In the genomic region with DNA sequence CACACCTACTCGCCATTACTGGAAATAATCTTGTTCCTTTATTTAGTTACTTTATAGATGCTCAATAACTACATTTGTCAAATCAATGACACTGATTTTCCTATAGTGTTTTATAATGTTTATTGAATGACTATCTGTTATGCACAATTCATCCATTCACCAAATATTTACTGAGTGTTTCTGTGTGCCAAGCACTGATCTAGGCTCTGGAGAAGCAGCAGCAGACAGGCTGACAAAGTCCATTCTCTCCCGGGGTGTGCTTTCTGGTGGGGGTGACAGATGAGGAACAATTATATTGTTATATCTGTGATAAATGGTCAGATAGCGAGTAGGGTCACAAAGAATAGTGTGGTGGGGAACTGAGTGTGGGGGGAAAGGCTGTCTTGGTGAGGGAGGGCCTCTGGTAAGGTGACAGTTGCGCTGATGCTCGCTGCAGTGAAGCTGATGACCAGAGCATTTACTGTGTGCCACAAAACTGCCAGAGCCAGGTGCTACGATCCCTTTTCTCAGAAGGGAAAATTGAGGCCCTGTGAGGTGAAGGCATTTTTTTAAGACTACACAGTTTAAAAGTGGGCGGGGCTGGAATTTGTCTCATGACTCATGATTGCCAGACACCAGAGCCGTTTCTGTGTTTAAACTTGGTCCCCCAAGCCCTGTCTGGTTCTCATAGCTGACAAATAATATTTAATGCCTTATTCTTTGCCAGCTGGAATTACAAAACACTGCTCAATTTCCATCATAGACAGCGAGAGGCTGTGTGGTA, we compare ENCODE assay signal across 8 cellular contexts. TPM values are rescaled to one million over a fixed set of nuclear protein-coding genes. Genes with fewer than 3 reads are reported as not detected.
DNase-seq lines count a peak whose midpoint lies in the region; ATAC-seq, FAIRE-seq and TF ChIP-seq lines count a peak whose summit lies in the region.

No MANE protein-coding gene starts in this region.

- BruUV-seq in PC-3 (replicated peaks; lab: Mats Ljungman, UMichigan), result no TSS peak

- H3K9me1 ChIP-seq in keratinocyte (ENCODE audit: control insufficient read depth, extremely low read depth, insufficient read depth, low read length), result peaks cover 4% of the 10 kb centered on the region

- H3K27me3 ChIP-seq in BLaER1 treated with 17β-estradiol and CSF1 and Interleukin-3, amounts not matched to agents 10 nM and 100 nM, result no peaks in the 10 kb centered on the region
- H3K27me3 ChIP-seq in PC-3 (ENCODE audit: low read length) (no peaks in the 10 kb centered on the region), keratinocyte (ENCODE audit: control insufficient read depth, extremely low read depth, insufficient read depth, low read length) (no peaks in the 10 kb centered on the region)

- peak overlapping the region in 3 of 10 experiments; percentile 39 to 60 (median 39); a peak in 4 of 20 replicates for H3K4me3 ChIP-seq in BLaER1 treated with 17β-estradiol and CSF1 and Interleukin-3, amounts not matched to agents 10 nM and 100 nM
- H3K4me3 ChIP-seq in PC-3 (ENCODE audit: low read length), result peak overlapping the region; percentile 5; the same call in 1 of the 2 replicates
- peak overlapping the region in 1 of 3 experiments; percentile 35 for H3K4me3 ChIP-seq in keratinocyte (ENCODE audit: control insufficient read depth in 2 of 3, extremely low read depth in 1 of 3, insufficient read depth in 2 of 3, low read depth in 1 of 3, low read length in 3 of 3)

- intact Hi-C loops in PC-3 (cut with micrococcal nuclease), result loop anchor here (2.0 kb wide), 1 partner anchor 55 kb away; no protein-coding TSS in a partner anchor

- no peaks in the 10 kb centered on the region for H3K9me2 ChIP-seq in PC-3 (replicated peaks; ENCODE audit: low read length)

- H3K4me1 ChIP-seq in BLaER1 treated with 17β-estradiol and CSF1 and Interleukin-3, amounts not matched to agents 10 nM and 100 nM, result peaks cover 44 to 69% (median 61%) of the 10 kb centered on the region in 10 experiments
- H3K4me1 ChIP-seq in PC-3 (ENCODE audit: insufficient read depth, low read length), result peaks cover 41% of the 10 kb centered on the region
- peaks cover 38% of the 10 kb centered on the region for H3K4me1 ChIP-seq in keratinocyte (ENCODE audit: control insufficient read depth, extremely low read depth, insufficient read depth, low read length)

- peak overlapping the region; percentile 71 to 90 (median 82) for H3K4me2 ChIP-seq in BLaER1 treated with 17β-estradiol and CSF1 and Interleukin-3, amounts not matched to agents 10 nM and 100 nM
- H3K4me2 ChIP-seq in PC-3 (ENCODE audit: low read length), result peak overlapping the region; percentile 75
- H3K4me2 ChIP-seq in keratinocyte (ENCODE audit: control insufficient read depth, extremely low read depth, insufficient read depth, low read depth, low read length), result peak overlapping the region; percentile 83

- peaks cover 0 to 40% (median 10%) of the 10 kb centered on the region in 11 experiments; a peak in 11 of 22 replicates for H4K20me1 ChIP-seq in BLaER1 treated with 17β-estradiol and CSF1 and Interleukin-3, amounts not matched to agents 10 nM and 100 nM
- peaks cover 8% of the 10 kb centered on the region; the same call in 1 of the 2 replicates for H4K20me1 ChIP-seq in PC-3 (ENCODE audit: low read length)
- no peaks in the 10 kb centered on the region for H4K20me1 ChIP-seq in keratinocyte (ENCODE audit: control insufficient read depth, extremely low read depth, insufficient read depth, low read length)

- H3K36me3 ChIP-seq in BLaER1 treated with 17β-estradiol and CSF1 and Interleukin-3, amounts not matched to agents 10 nM and 100 nM, result peaks cover 6 to 25% (median 18%) of the 10 kb centered on the region in 11 experiments; a peak in 17 of 22 replicates
- H3K36me3 ChIP-seq in PC-3 (ENCODE audit: low read depth, low read length) (no peaks in the 10 kb centered on the region; the same call in 1 of the 2 replicates), keratinocyte (ENCODE audit: control insufficient read depth in 2 of 2, extremely low read depth in 1 of 2, insufficient read depth in 2 of 2, low read length in 2 of 2) (peaks cover 1 to 7% of the 10 kb centered on the region in 2 experiments)

- peaks cover 81% of the 10 kb centered on the region for H3K79me2 ChIP-seq in PC-3 (ENCODE audit: low read length)
- H3K79me2 ChIP-seq in keratinocyte (ENCODE audit: control insufficient read depth, insufficient read depth, low read length), result peaks cover 67% of the 10 kb centered on the region

- CTCF ChIA-PET in PC-3 (lab: Charles Lee), result interaction anchor here (0.7 to 1.9 kb wide), 2 partner anchors 53 to 142 kb away, joined by 3 to 9 read pairs; no protein-coding TSS in a partner anchor

- peak; percentile 36 for FAIRE-seq in keratinocyte (lab: Jason Lieb, UNC)

- POLR2A ChIA-PET in PC-3 (lab: Charles Lee; ENCODE audit: unreplicated experiment), result interaction anchor here (0.6 to 0.7 kb wide), 2 partner anchors 11 to 558 kb away, joined by 4 to 27 read pairs; no protein-coding TSS in a partner anchor

- ATAC-seq in PC-3 (peak; percentile 66), HG03280 (IDR thresholded peaks at IDR 0.05; ENCODE audit: unreplicated experiment) (no peak), HG02678 (IDR thresholded peaks at IDR 0.05; ENCODE audit: unreplicated experiment) (no peak)

- peak; percentile 87 for DNase-seq in PC-3
- peak; percentile 88 for DNase-seq in activated effector memory CD4-positive, alpha-beta T cell treated with anti-CD3 and anti-CD28 coated beads, Interleukin-2, amount 50 U/mL, for 16 hours
- no peak for DNase-seq in keratinocyte (ENCODE audit: low read depth, low spot score)
- peak; percentile 13 to 44 for DNase-seq in stimulated activated CD8-positive, alpha-beta memory T cell treated with anti-CD3 and anti-CD28 coated beads, Interleukin-15, amount 100 ng/mL, for 48 hours (ENCODE audit: low read depth in 2 of 2)
- DNase-seq in 8988T, result no peak

- no peaks in the 10 kb centered on the region for H3K9me3 ChIP-seq in BLaER1 treated with 17β-estradiol and CSF1 and Interleukin-3, amounts not matched to agents 10 nM and 100 nM (replicated peaks in 1 of 11)
- no peaks in the 10 kb centered on the region for H3K9me3 ChIP-seq in PC-3 (ENCODE audit: low read length)
- H3K9me3 ChIP-seq in keratinocyte (ENCODE audit: control insufficient read depth, low read depth, low read length), result no peaks in the 10 kb centered on the region

- dilution Hi-C loops in keratinocyte (cut with MboI; ENCODE audit: extremely low pct_ligation_motif_present, low sequenced_read_pairs), result no loop called here

- no peak for TF ChIP-seq CTCF in PC-3 (conservative IDR thresholded peaks at IDR 0.05; ENCODE audit: low read depth, low read length)
- TF ChIP-seq CTCF in keratinocyte (optimal IDR thresholded peaks at IDR 0.05 in 1 of 3, IDR thresholded peaks at IDR 0.05 in 1 of 3, conservative IDR thresholded peaks at IDR 0.05 in 1 of 3; ENCODE audit: extremely low read depth in 1 of 3, insufficient read depth in 2 of 3, low read length in 3 of 3), result no peak

- H2AFZ ChIP-seq in PC-3 (ENCODE audit: low read length), result no peak overlapping the region
- H2AFZ ChIP-seq in keratinocyte (ENCODE audit: control insufficient read depth, low read length), result no peak overlapping the region

- peak overlapping the region; percentile 56 to 90 (median 83) for H3K27ac ChIP-seq in BLaER1 treated with 17β-estradiol and CSF1 and Interleukin-3, amounts not matched to agents 10 nM and 100 nM
- peak overlapping the region; percentile 17 for H3K27ac ChIP-seq in PC-3 (ENCODE audit: low read length)
- H3K27ac ChIP-seq in keratinocyte (ENCODE audit: control insufficient read depth, insufficient read depth, low read length), result peak overlapping the region; percentile 82

- peaks cover 3% of the 10 kb centered on the region for H3F3A ChIP-seq in PC-3 (ENCODE audit: low read length, unreplicated experiment)

- H3K9ac ChIP-seq in BLaER1 treated with 17β-estradiol and CSF1 and Interleukin-3, amounts not matched to agents 10 nM and 100 nM, result peak overlapping the region; percentile 61 to 80 (median 74); a peak in 21 of 22 replicates
- no peak overlapping the region for H3K9ac ChIP-seq in PC-3 (ENCODE audit: low read length)
- peak overlapping the region; percentile 62 for H3K9ac ChIP-seq in keratinocyte (ENCODE audit: control insufficient read depth, extremely low read depth, insufficient read depth, low read length)

RNA-seq across cellular contexts. Expression of gene PACS1, which starts 10.2 kb away (rescaled TPM):
- total RNA-seq in PC-3 (2014; rRNA removed), result 28.7 and 31.5 TPM in 2 replicates
- 10.0 to 28.4 TPM (median 14.9 TPM) in 3 replicates for polyA plus RNA-seq in keratinocyte
- 16.8 TPM for polyA plus RNA-seq in keratinocyte (2011; ENCODE audit: low read depth)
- 29.3 and 37.5 TPM in 2 replicates for polyA plus RNA-seq in keratinocyte (2011; cell fraction: cytosol; rRNA removed)
- 37.5 and 40.4 TPM in 2 replicates for polyA plus RNA-seq in keratinocyte (2011; cell fraction: nucleus; rRNA removed)
- 13.9 and 37.6 TPM in 2 replicates for polyA plus RNA-seq in keratinocyte (2012; ENCODE audit: low replicate concordance)
- 31.0 to 109 TPM (median 49.4 TPM) in 3 replicates for polyA minus RNA-seq in keratinocyte
- polyA minus RNA-seq in keratinocyte (2011; cell fraction: cytosol; rRNA and poly(A)+ RNA removed), result 54.3 TPM
- polyA minus RNA-seq in keratinocyte (2011; cell fraction: nucleus; rRNA and poly(A)+ RNA removed), result 38.6 and 61.4 TPM in 2 replicates

RNA-seq across cellular contexts. Expression of gene SF3B2, which starts 28.1 kb away (rescaled TPM):
- total RNA-seq in PC-3 (2014; rRNA removed), result 241 and 318 TPM in 2 replicates
- 41.9 to 121 TPM (median 73.0 TPM) in 3 replicates for polyA plus RNA-seq in keratinocyte
- 344 TPM for polyA plus RNA-seq in keratinocyte (2011; ENCODE audit: low read depth)
- polyA plus RNA-seq in keratinocyte (2011; cell fraction: cytosol; rRNA removed), result 80.1 and 110 TPM in 2 replicates
- 118 TPM in 2 replicates for polyA plus RNA-seq in keratinocyte (2011; cell fraction: nucleus; rRNA removed)
- polyA plus RNA-seq in keratinocyte (2012; ENCODE audit: low replicate concordance), result 102 and 141 TPM in 2 replicates
- 34.8 to 73.7 TPM (median 37.9 TPM) in 3 replicates for polyA minus RNA-seq in keratinocyte
- 52.9 TPM for polyA minus RNA-seq in keratinocyte (2011; cell fraction: cytosol; rRNA and poly(A)+ RNA removed)
- 27.6 and 43.1 TPM in 2 replicates for polyA minus RNA-seq in keratinocyte (2011; cell fraction: nucleus; rRNA and poly(A)+ RNA removed)

RNA-seq across cellular contexts. Expression of gene GAL3ST3, which starts 31.3 kb away (rescaled TPM):
- not detected in 2 replicates for total RNA-seq in PC-3 (2014; rRNA removed)
- polyA plus RNA-seq in keratinocyte, result not detected in 3 replicates
- polyA plus RNA-seq in keratinocyte (2011; ENCODE audit: low read depth), result not detected
- polyA plus RNA-seq in keratinocyte (2011; cell fraction: cytosol; rRNA removed), result not detected in 2 replicates
- not detected in 2 replicates for polyA plus RNA-seq in keratinocyte (2011; cell fraction: nucleus; rRNA removed)
- 0.07 TPM in 1 of 2 replicates, not detected in the other for polyA plus RNA-seq in keratinocyte (2012; ENCODE audit: low replicate concordance)
- not detected in 3 replicates for polyA minus RNA-seq in keratinocyte
- not detected for polyA minus RNA-seq in keratinocyte (2011; cell fraction: cytosol; rRNA and poly(A)+ RNA removed)
- not detected in 2 replicates for polyA minus RNA-seq in keratinocyte (2011; cell fraction: nucleus; rRNA and poly(A)+ RNA removed)

RNA-seq across cellular contexts. Expression of gene CATSPER1, which starts 54.0 kb away (rescaled TPM):
- 0.17 and 1.1 TPM in 2 replicates for total RNA-seq in PC-3 (2014; rRNA removed)
- 0.07 TPM in 1 of 3 replicates, not detected in the others for polyA plus RNA-seq in keratinocyte
- not detected for polyA plus RNA-seq in keratinocyte (2011; ENCODE audit: low read depth)
- polyA plus RNA-seq in keratinocyte (2011; cell fraction: cytosol; rRNA removed), result not detected in 2 replicates
- not detected in 2 replicates for polyA plus RNA-seq in keratinocyte (2011; cell fraction: nucleus; rRNA removed)
- 0.17 TPM in 1 of 2 replicates, not detected in the other for polyA plus RNA-seq in keratinocyte (2012; ENCODE audit: low replicate concordance)
- polyA minus RNA-seq in keratinocyte, result not detected in 3 replicates
- polyA minus RNA-seq in keratinocyte (2011; cell fraction: cytosol; rRNA and poly(A)+ RNA removed), result not detected
- not detected in 2 replicates for polyA minus RNA-seq in keratinocyte (2011; cell fraction: nucleus; rRNA and poly(A)+ RNA removed)

Comparison
In these comparisons a context has a peak if more than half of its experiments do, and no peak if none do; other contexts are left out.
1. H3K27ac ChIP-seq: peak in every context shown above with its lines; median percentile 83 in BLaER1 treated with 17β-estradiol and CSF1 and Interleukin-3, amounts not matched to agents 10 nM and 100 nM; 82 in keratinocyte; 17 in PC-3.
2. DNase-seq: peak in PC-3 (single experiment), activated effector memory CD4-positive, alpha-beta T cell treated with anti-CD3 and anti-CD28 coated beads, Interleukin-2, amount 50 U/mL, for 16 hours (single experiment) and stimulated activated CD8-positive, alpha-beta memory T cell treated with anti-CD3 and anti-CD28 coated beads, Interleukin-15, amount 100 ng/mL, for 48 hours (2 of 2); none in keratinocyte (single experiment) and 8988T (single experiment).
3. Peak in every context shown above with its lines, with median percentiles within 50 percentile points of each other: H3K4me2 ChIP-seq.